In the genomic region with DNA sequence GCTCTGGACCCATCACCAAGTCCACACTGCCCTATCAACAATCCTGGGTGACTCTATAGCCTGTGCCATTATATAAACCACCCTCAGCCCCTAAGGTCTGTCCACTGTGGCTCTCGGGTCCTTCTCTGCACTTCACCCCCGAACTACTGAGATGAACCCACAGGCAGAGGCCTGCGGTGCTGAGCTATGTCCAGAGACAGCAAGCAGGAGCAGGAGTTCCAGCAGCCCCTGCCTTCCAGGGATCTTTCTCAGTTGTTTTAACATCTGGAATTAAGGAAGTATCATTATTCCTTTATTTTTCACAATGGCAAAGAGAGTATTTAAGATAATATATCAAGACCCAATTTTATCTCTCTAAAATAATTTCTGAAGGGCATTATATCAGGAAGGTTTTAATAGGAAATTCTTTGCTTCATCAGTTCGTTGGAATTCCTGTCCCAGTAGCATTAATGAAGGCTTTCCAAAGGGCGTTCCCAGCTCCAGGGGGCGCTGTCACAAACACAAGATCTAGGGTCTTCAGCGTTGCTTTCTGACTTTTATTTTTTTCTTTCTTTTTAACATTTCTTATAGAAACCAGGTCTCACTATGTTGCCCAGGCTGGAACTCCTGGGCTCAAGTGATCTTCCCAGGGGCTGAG, we compare ENCODE assay signal across 8 cellular contexts. TPM values are rescaled to one million over a fixed set of nuclear protein-coding genes. Genes with fewer than 3 reads are reported as not detected.
DNase-seq lines count a peak whose midpoint lies in the region; FAIRE-seq and TF ChIP-seq lines count a peak whose summit lies in the region.

No MANE protein-coding gene starts in this region.

- H3K9me3 ChIP-seq in kidney (ENCODE audit: control insufficient read depth in 1 of 2, low read length in 2 of 2) = no peaks in the 10 kb centered on the region

- DNase-seq in amniotic epithelial cell (ENCODE audit: low read depth) = peak; percentile 58
- DNase-seq in kidney = no peak
- DNase-seq in activated CD4-positive, alpha-beta memory T cell treated with anti-CD3 and anti-CD28 coated beads, Interleukin-2, amount 10 ng/mL, durations not matched to agents 7 days and 5 days = no peak
- DNase-seq in NCI-H2107 (lab: John Stamatoyannopoulos, UW) = no peak
- DNase-seq in RCC 7860 (ENCODE audit: low spot score) = no peak
- no peak for DNase-seq in cortex of kidney (lab: John Stamatoyannopoulos, UW)

- H3K4me1 ChIP-seq in kidney (ENCODE audit: control insufficient read depth in 1 of 2, insufficient read depth in 1 of 2, low read depth in 1 of 2, low read length in 2 of 2) = peaks cover 14 to 15% of the 10 kb centered on the region in 2 donors

- H3K9ac ChIP-seq in kidney (ENCODE audit: low read length in 2 of 2) = no peak overlapping the region

- H3K4me3 ChIP-seq in kidney (ENCODE audit: low read length in 2 of 2) = no peak overlapping the region

- peaks cover 5% of the 10 kb centered on the region for H3K9me3 Mint-ChIP-seq in activated CD4-positive, alpha-beta memory T cell treated with anti-CD3 and anti-CD28 coated beads, Interleukin-2, amount 10 ng/mL, durations not matched to agents 7 days and 5 days

- CTCF ChIA-PET in activated CD4-positive, alpha-beta memory T cell treated with anti-CD3 and anti-CD28 coated beads, Interleukin-2, amount 10 ng/mL, durations not matched to agents 7 days and 5 days (lab: Charles Lee) = interaction anchor here (2.0 kb wide), 1 partner anchor 28 kb away, joined by 10 read pairs; a partner anchor contains a TSS

- intact Hi-C loops in kidney (cut with DNase I) = no loop called here

- H3K4me3 Mint-ChIP-seq in activated CD4-positive, alpha-beta memory T cell treated with anti-CD3 and anti-CD28 coated beads, Interleukin-2, amount 10 ng/mL, durations not matched to agents 7 days and 5 days = no peak overlapping the region

- no peak overlapping the region for H3K27ac ChIP-seq in kidney (ENCODE audit: low read depth in 2 of 2, low read length in 2 of 2)

- H3K36me3 ChIP-seq in kidney (ENCODE audit: control insufficient read depth in 1 of 2, insufficient read depth in 2 of 2, low read length in 2 of 2) = peaks cover 5 to 7% of the 10 kb centered on the region in 2 donors

- TF ChIP-seq CTCF in GM12873 (IDR thresholded peaks at IDR 0.05; ENCODE audit: insufficient read depth, low read depth, low read length, missing control alignments) (peak; percentile 41), kidney (IDR thresholded peaks at IDR 0.05; ENCODE audit: borderline replicate concordance, extremely low read depth, insufficient read depth) (peak; percentile 38)

- H3K27me3 Mint-ChIP-seq in activated CD4-positive, alpha-beta memory T cell treated with anti-CD3 and anti-CD28 coated beads, Interleukin-2, amount 10 ng/mL, durations not matched to agents 7 days and 5 days = no peaks in the 10 kb centered on the region

- H3K36me3 Mint-ChIP-seq in activated CD4-positive, alpha-beta memory T cell treated with anti-CD3 and anti-CD28 coated beads, Interleukin-2, amount 10 ng/mL, durations not matched to agents 7 days and 5 days (ENCODE audit: low read depth) = peaks cover 52% of the 10 kb centered on the region

- peak; percentile 48 for FAIRE-seq in A204.1 (lab: Jason Lieb, UNC)
- no peak for FAIRE-seq in kidney (lab: Jason Lieb, UNC)
- no peak for FAIRE-seq in RCC 7860 (lab: Jason Lieb, UNC)

- H3K27ac Mint-ChIP-seq in activated CD4-positive, alpha-beta memory T cell treated with anti-CD3 and anti-CD28 coated beads, Interleukin-2, amount 10 ng/mL, durations not matched to agents 7 days and 5 days = no peak overlapping the region

- H3K4me1 Mint-ChIP-seq in activated CD4-positive, alpha-beta memory T cell treated with anti-CD3 and anti-CD28 coated beads, Interleukin-2, amount 10 ng/mL, durations not matched to agents 7 days and 5 days = peaks cover 16% of the 10 kb centered on the region

- POLR2A ChIA-PET in activated CD4-positive, alpha-beta memory T cell treated with anti-CD3 and anti-CD28 coated beads, Interleukin-2, amount 10 ng/mL, durations not matched to agents 7 days and 5 days (lab: Charles Lee) = no interaction called here

RNA-seq across cellular contexts. Expression of a gene that starts 27.3 kb away (rescaled TPM):
- 231 TPM for total RNA-seq in kidney
- polyA plus RNA-seq in kidney (ENCODE audit: insufficient read depth, low read depth, low replicate concordance) = 83.4 TPM
- total RNA-seq in activated CD4-positive, alpha-beta memory T cell treated with anti-CD3 and anti-CD28 coated beads, Interleukin-2, amount 10 ng/mL, durations not matched to agents 7 days and 5 days = 10 to 100 TPM; 82.3 to 85.7 TPM

RNA-seq across cellular contexts. Expression of a gene that starts 45.0 kb away (rescaled TPM):
- total RNA-seq in kidney = not detected
- polyA plus RNA-seq in kidney (ENCODE audit: insufficient read depth, low read depth, low replicate concordance) = not detected
- not detected for total RNA-seq in activated CD4-positive, alpha-beta memory T cell treated with anti-CD3 and anti-CD28 coated beads, Interleukin-2, amount 10 ng/mL, durations not matched to agents 7 days and 5 days
